In the genomic region with DNA sequence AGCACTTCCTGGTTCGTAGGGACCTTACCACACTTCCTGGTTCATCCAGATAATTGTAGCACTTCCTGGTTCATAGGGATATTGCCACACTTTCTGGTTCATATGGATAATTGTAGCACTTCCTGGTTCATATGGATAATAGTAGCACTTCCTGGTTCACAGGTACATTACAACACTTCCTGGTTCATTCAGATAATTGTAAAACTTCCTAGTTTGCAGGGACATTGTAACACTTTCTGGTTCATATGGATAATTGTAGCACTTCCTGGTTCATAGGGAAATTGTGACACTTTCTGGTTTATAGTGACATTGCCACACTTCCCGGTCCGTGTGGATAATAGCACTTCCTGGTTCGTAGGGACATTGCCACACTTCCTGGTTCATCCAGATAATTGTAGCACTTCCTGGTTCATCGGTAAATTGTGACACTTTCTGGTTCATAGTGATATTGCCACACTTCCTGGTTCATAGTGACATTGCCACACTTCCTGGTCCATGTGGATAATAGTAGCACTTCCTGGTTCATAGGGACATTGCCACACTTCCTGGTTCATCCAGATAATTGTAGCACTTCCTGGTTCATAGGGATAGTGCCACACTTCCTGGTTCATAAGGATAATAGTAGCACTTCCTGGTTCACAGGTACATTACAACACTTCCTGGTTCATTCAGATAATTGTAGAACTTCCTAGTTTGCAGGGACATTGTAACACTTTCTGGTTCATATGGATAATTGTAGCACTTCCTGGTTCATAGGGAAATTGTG, we compare ENCODE assay signal across 8 cellular contexts.
DNase-seq lines count a peak whose midpoint lies in the region; ATAC-seq, FAIRE-seq and TF ChIP-seq lines count a peak whose summit lies in the region.
"Not testable (repeated sequence)": the region's sequence is repeated elsewhere in the genome, so short reads cannot be mapped to it uniquely, and the experiment has no call there.

No MANE protein-coding gene starts in this region.

- H3K27ac ChIP-seq in DOHH2 (ENCODE audit: low read depth, low read length) (peak overlapping the region; percentile 94), MM.1S (ENCODE audit: low read length) (peak overlapping the region; percentile 69; the same call in 1 of the 2 replicates), K562 (ENCODE audit: extremely low read depth, low read depth, low read length) (peak overlapping the region; percentile 93), thyroid gland (peak overlapping the region in 1 of 3 donors; percentile 30)

- CTCF ChIA-PET in K562 (lab: Yijun Ruan, JAX; ENCODE audit: low intra/inter-chr PET ratio) = not testable (repeated sequence)

- WGBS in K562 (ENCODE audit: insufficient coverage, low coverage, missing lambda C conversion rate) = 0% methylated on average over 5 of the region's 5 CpGs
- 77 to 90% methylated on average over 5 of the region's 5 CpGs for WGBS in thyroid gland, 2 donors

- not testable (repeated sequence) for H3K9ac ChIP-seq in MM.1S (ENCODE audit: low read length); K562 (ENCODE audit: insufficient read depth in 1 of 2, low read depth in 2 of 2, low read length in 2 of 2)

- H3K4me2 ChIP-seq in DOHH2 (ENCODE audit: low read length) = peak overlapping the region; percentile 78
- H3K4me2 ChIP-seq in MM.1S (ENCODE audit: low read depth, low read length) = not testable (repeated sequence)
- H3K4me2 ChIP-seq in K562 (ENCODE audit: insufficient read depth, low read length) = peak overlapping the region; percentile 67

- peaks cover 53% of the 10 kb centered on the region for H3K4me1 ChIP-seq in DOHH2 (ENCODE audit: control insufficient read depth, low read length)
- not testable (repeated sequence) for H3K4me1 ChIP-seq in MM.1S (ENCODE audit: low read length); K562 (replicated peaks in 1 of 2; ENCODE audit: control insufficient read depth in 2 of 2, insufficient read depth in 2 of 2, low read length in 2 of 2); thyroid gland

- not testable (repeated sequence) for H3K9me2 ChIP-seq in DOHH2 (replicated peaks; ENCODE audit: control insufficient read depth, low read length); MM.1S (replicated peaks; ENCODE audit: insufficient read depth, low read length)

- intact Hi-C loops in K562 (cut with micrococcal nuclease); sciatic nerve (cut with DNase I); thyroid gland (cut with DNase I): not testable (repeated sequence)

- not testable (repeated sequence) for TF ChIP-seq EP300 in K562 (IDR thresholded peaks at IDR 0.05; ENCODE audit: low read length)

- H3K36me3 ChIP-seq in DOHH2 (ENCODE audit: control insufficient read depth, low read length) = peaks cover 68% of the 10 kb centered on the region
- not testable (repeated sequence) for H3K36me3 ChIP-seq in MM.1S (replicated peaks; ENCODE audit: insufficient read depth, low read length); thyroid gland
- H3K36me3 ChIP-seq in K562 (ENCODE audit: control insufficient read depth, insufficient read depth, low read length) = peaks cover 13% of the 10 kb centered on the region; the same call in 2 of the 3 replicates

- POLR2A ChIA-PET in K562 (lab: Yijun Ruan, JAX) = not testable (repeated sequence)

- peaks cover 43% of the 10 kb centered on the region for H3K4me1 Mint-ChIP-seq in activated T-cell treated with anti-CD3 and anti-CD28 coated beads, Interleukin-2, amount 50 U/mL, for 24 hours (ENCODE audit: low read depth)

- H3K9me1 ChIP-seq in K562 (ENCODE audit: control insufficient read depth, insufficient read depth, low read length) = not testable (repeated sequence)

- not testable (repeated sequence) for H4K20me1 ChIP-seq in DOHH2 (ENCODE audit: control insufficient read depth, insufficient read depth, low read depth, low read length); MM.1S (ENCODE audit: insufficient read depth, low read length); K562 (replicated peaks; ENCODE audit: control insufficient read depth, insufficient read depth, low read length)

- peak overlapping the region; percentile 90 for H3K27ac Mint-ChIP-seq in activated T-cell treated with anti-CD3 and anti-CD28 coated beads, Interleukin-2, amount 50 U/mL, for 24 hours

- DNase-seq in MM.1S (peak; percentile 89), T-helper 22 cell (ENCODE audit: low read depth) (peak; percentile 63), K562 (ENCODE audit: extremely low read depth in 1 of 4, low spot score in 3 of 4) (peak in 2 of 4 experiments; percentile 14 to 74), inferior parietal cortex (ENCODE audit: extremely low spot score) (peak; percentile 27), thyroid gland (peak; percentile 9 to 28)
- peak; percentile 44 for DNase-seq in activated T-cell treated with anti-CD3 and anti-CD28 coated beads, Interleukin-2, amount 50 U/mL, for 24 hours
- not testable (repeated sequence) for DNase-seq in sciatic nerve (ENCODE audit: low spot score)

- H3K27me3 ChIP-seq in DOHH2 (ENCODE audit: control insufficient read depth, low read length); MM.1S (replicated peaks; ENCODE audit: insufficient read depth, low read length); K562 (ENCODE audit: control insufficient read depth in 2 of 2, insufficient read depth in 2 of 2, low read length in 2 of 2); thyroid gland: not testable (repeated sequence)

- ATAC-seq in K562 = not testable (repeated sequence)
- ATAC-seq in sciatic nerve = peak; percentile 57

- TF ChIP-seq CTCF in DOHH2 (IDR thresholded peaks at IDR 0.05; ENCODE audit: low read depth, low read length, poor library complexity, severe bottlenecking); MM.1S (IDR thresholded peaks at IDR 0.05; ENCODE audit: low read length); K562 (IDR thresholded peaks at IDR 0.05 in 2 of 3, conservative IDR thresholded peaks at IDR 0.05 in 1 of 3; ENCODE audit: insufficient read depth in 2 of 3, low read depth in 1 of 3, low read length in 3 of 3); thyroid gland (IDR thresholded peaks at IDR 0.05): not testable (repeated sequence)

- peak overlapping the region; percentile 70 for H3K4me3 ChIP-seq in DOHH2 (ENCODE audit: low read length)
- H3K4me3 ChIP-seq in MM.1S (ENCODE audit: low read length); K562; thyroid gland (replicated peaks in 1 of 3): not testable (repeated sequence)

- not testable (repeated sequence) for H3K27me3 Mint-ChIP-seq in activated T-cell treated with anti-CD3 and anti-CD28 coated beads, Interleukin-2, amount 50 U/mL, for 24 hours

- not testable (repeated sequence) for TF ChIP-seq POLR2A in K562 (conservative IDR thresholded peaks at IDR 0.05); thyroid gland (IDR thresholded peaks at IDR 0.05)

- H3K9me3 ChIP-seq in DOHH2 (ENCODE audit: control insufficient read depth, insufficient read depth, low read length) (peaks cover 38% of the 10 kb centered on the region), K562 (replicated peaks; ENCODE audit: control insufficient read depth, insufficient read depth, low read depth, low read length) (peaks cover 36% of the 10 kb centered on the region)
- not testable (repeated sequence) for H3K9me3 ChIP-seq in MM.1S (replicated peaks; ENCODE audit: insufficient read depth, low read length); thyroid gland

- TF ChIP-seq RAD21 in K562 (CRISPR knock-in tag; conservative IDR thresholded peaks at IDR 0.05 in 1 of 2, IDR thresholded peaks at IDR 0.05 in 1 of 2) = not testable (repeated sequence)

- H3K9me3 Mint-ChIP-seq in activated T-cell treated with anti-CD3 and anti-CD28 coated beads, Interleukin-2, amount 50 U/mL, for 24 hours = peaks cover 43% of the 10 kb centered on the region

- peaks cover 38% of the 10 kb centered on the region for H3F3A ChIP-seq in DOHH2 (ENCODE audit: control insufficient read depth, insufficient read depth)
- H3F3A ChIP-seq in MM.1S (ENCODE audit: insufficient read depth, low read length) = not testable (repeated sequence)

- not testable (repeated sequence) for H2AFZ ChIP-seq in MM.1S (ENCODE audit: low read length)
- H2AFZ ChIP-seq in K562 (ENCODE audit: low read depth, low read length) = peak overlapping the region; percentile 84

- FAIRE-seq in K562 (lab: Jason Lieb, UNC) = peak; percentile 59

- in situ Hi-C loops in K562 (cut with MboI) = not testable (repeated sequence)

- peaks cover 83% of the 10 kb centered on the region for H3K36me3 Mint-ChIP-seq in activated T-cell treated with anti-CD3 and anti-CD28 coated beads, Interleukin-2, amount 50 U/mL, for 24 hours (ENCODE audit: low read depth)

- BruUV-seq in K562 (replicated peaks; lab: Mats Ljungman, UMichigan) = not testable (repeated sequence)

- H3K4me3 Mint-ChIP-seq in activated T-cell treated with anti-CD3 and anti-CD28 coated beads, Interleukin-2, amount 50 U/mL, for 24 hours = peak overlapping the region; percentile 25

- H3K79me2 ChIP-seq in DOHH2 (ENCODE audit: control insufficient read depth, low read length); MM.1S (ENCODE audit: low read length); K562 (ENCODE audit: control insufficient read depth, insufficient read depth, low read length): not testable (repeated sequence)

TF ChIP-seq in K562, 482 proteins besides CTCF, POLR2A, EP300 and RAD21 (continues in another document):
- TF ChIP-seq MTA2 (IDR thresholded peaks at IDR 0.05; ENCODE audit: low read depth) = peak; percentile 71
- peak; percentile 63 to 75 for TF ChIP-seq SIX5 (IDR thresholded peaks at IDR 0.05; ENCODE audit: borderline replicate concordance in 1 of 2, insufficient read depth in 1 of 2, low read depth in 1 of 2, low read length in 2 of 2)
- TF ChIP-seq, protein P1, sequence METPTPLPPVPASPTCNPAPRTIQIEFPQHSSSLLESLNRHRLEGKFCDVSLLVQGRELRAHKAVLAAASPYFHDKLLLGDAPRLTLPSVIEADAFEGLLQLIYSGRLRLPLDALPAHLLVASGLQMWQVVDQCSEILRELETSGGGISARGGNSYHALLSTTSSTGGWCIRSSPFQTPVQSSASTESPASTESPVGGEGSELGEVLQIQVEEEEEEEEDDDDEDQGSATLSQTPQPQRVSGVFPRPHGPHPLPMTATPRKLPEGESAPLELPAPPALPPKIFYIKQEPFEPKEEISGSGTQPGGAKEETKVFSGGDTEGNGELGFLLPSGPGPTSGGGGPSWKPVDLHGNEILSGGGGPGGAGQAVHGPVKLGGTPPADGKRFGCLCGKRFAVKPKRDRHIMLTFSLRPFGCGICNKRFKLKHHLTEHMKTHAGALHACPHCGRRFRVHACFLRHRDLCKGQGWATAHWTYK (CRISPR knock-in tag; IDR thresholded peaks at IDR 0.05) = peak; percentile 91
- peak in 1 of 2 experiments; percentile 74; a peak in 2 of 4 replicates for TF ChIP-seq KDM4B (IDR thresholded peaks at IDR 0.05; ENCODE audit: borderline replicate concordance in 2 of 2, low read depth in 1 of 2)
- TF ChIP-seq MAZ (CRISPR knock-in tag; conservative IDR thresholded peaks at IDR 0.05 in 1 of 2, IDR thresholded peaks at IDR 0.05 in 1 of 2) = peak in 1 of 2 experiments; percentile 17; a peak in 1 of 4 replicates
